ENCODE assay signal across 17 cellular contexts in genomic region chr10:52451817-52452216, GRCh38.
DNase-seq lines count a peak whose midpoint lies in the region; ATAC-seq, FAIRE-seq and TF ChIP-seq lines count a peak whose summit lies in the region.
"Had no signal": no experiment of that assay in that cellular context is flagged by ENCODE, and none has a peak within 500 bp of the region (broad histone marks: within the 10 kb centered on the region; RNA-seq: fewer than 3 reads in every experiment).

No MANE protein-coding gene starts in this region.

- H3K27me3 ChIP-seq in astrocyte (ENCODE audit: insufficient read depth, low read length): no peaks in the 10 kb centered on the region
- H3K27me3 ChIP-seq: spleen had no signal

- in situ Hi-C loops in ACHN (cut with HindIII; ENCODE audit: low pct_ligation_motif_present, low pct_unique_long_range_greater_than_20kb, low sequenced_read_pairs): no loop called here

- ATAC-seq in HG02970 (IDR thresholded peaks at IDR 0.05; ENCODE audit: low FRiP score, unreplicated experiment): no peak
- ATAC-seq: activated naive CD8-positive, alpha-beta T cell treated with anti-CD3 and anti-CD28 coated beads, Interleukin-2, amount 50 U/mL, for 24 hours; stimulated activated naive CD8-positive, alpha-beta T cell treated with anti-CD3 and anti-CD28 coated beads, Interleukin-15, amount 100 ng/mL, for 72 hours had no signal

- no peak for TF ChIP-seq CTCF in AG09319 (IDR thresholded peaks at IDR 0.05; ENCODE audit: low read depth, low read length)
- no peak for TF ChIP-seq CTCF in astrocyte (IDR thresholded peaks at IDR 0.05; ENCODE audit: insufficient read depth, low read depth, low read length)

- H3K9me3 Mint-ChIP-seq in astrocyte (ENCODE audit: unreplicated experiment): no peaks in the 10 kb centered on the region
- H3K9me3 Mint-ChIP-seq: activated naive CD8-positive, alpha-beta T cell treated with anti-CD3 and anti-CD28 coated beads, Interleukin-2, amount 50 U/mL, for 24 hours; stimulated activated naive CD8-positive, alpha-beta T cell treated with anti-CD3 and anti-CD28 coated beads, Interleukin-15, amount 100 ng/mL, for 72 hours had no signal

- no peaks in the 10 kb centered on the region for H3K36me3 ChIP-seq in astrocyte (ENCODE audit: insufficient read depth, low read length)
- H3K36me3 ChIP-seq: spleen had no signal

- H3K9me3 ChIP-seq in astrocyte (ENCODE audit: insufficient read depth, low read depth, low read length): no peaks in the 10 kb centered on the region
- H3K9me3 ChIP-seq: spleen had no signal

- H3K79me2 ChIP-seq in astrocyte (ENCODE audit: insufficient read depth, low read length): no peaks in the 10 kb centered on the region

- no peak overlapping the region for H3K27ac ChIP-seq in astrocyte (ENCODE audit: low read depth, low read length)
- H3K27ac ChIP-seq: spleen had no signal

- H3K27me3 Mint-ChIP-seq in astrocyte (ENCODE audit: low read depth, unreplicated experiment): no peaks in the 10 kb centered on the region
- H3K27me3 Mint-ChIP-seq: activated naive CD8-positive, alpha-beta T cell treated with anti-CD3 and anti-CD28 coated beads, Interleukin-2, amount 50 U/mL, for 24 hours; B cell; stimulated activated naive CD8-positive, alpha-beta T cell treated with anti-CD3 and anti-CD28 coated beads, Interleukin-15, amount 100 ng/mL, for 72 hours had no signal

- H3K4me3 ChIP-seq in astrocyte (ENCODE audit: insufficient read depth, low read depth, low read length): no peak overlapping the region
- H3K4me3 ChIP-seq: spleen had no signal

- no peak overlapping the region for H3K27ac Mint-ChIP-seq in astrocyte (ENCODE audit: unreplicated experiment)
- H3K27ac Mint-ChIP-seq: activated naive CD8-positive, alpha-beta T cell treated with anti-CD3 and anti-CD28 coated beads, Interleukin-2, amount 50 U/mL, for 24 hours; B cell; stimulated activated naive CD8-positive, alpha-beta T cell treated with anti-CD3 and anti-CD28 coated beads, Interleukin-15, amount 100 ng/mL, for 72 hours had no signal

- H3K4me3 Mint-ChIP-seq in astrocyte (ENCODE audit: unreplicated experiment): no peak overlapping the region
- H3K4me3 Mint-ChIP-seq: activated naive CD8-positive, alpha-beta T cell treated with anti-CD3 and anti-CD28 coated beads, Interleukin-2, amount 50 U/mL, for 24 hours; B cell; stimulated activated naive CD8-positive, alpha-beta T cell treated with anti-CD3 and anti-CD28 coated beads, Interleukin-15, amount 100 ng/mL, for 72 hours had no signal

- FAIRE-seq in astrocyte (lab: Jason Lieb, UNC): peak; percentile 75

- DNase-seq in AG09319 (ENCODE audit: extremely low read depth, low read depth) (peak; percentile 48), HT1080 (ENCODE audit: low read depth) (peak; percentile 51), astrocyte (ENCODE audit: low read depth) (peak; percentile 18), iris pigment epithelial cell (ENCODE audit: low read depth) (peak; percentile 71), HT-29 (ENCODE audit: low spot score) (no peak), islet precursor cell (no peak), ACHN (no peak)
- DNase-seq: activated naive CD8-positive, alpha-beta T cell treated with anti-CD3 and anti-CD28 coated beads, Interleukin-2, amount 50 U/mL, for 24 hours; activated T-cell treated with anti-CD3 and anti-CD28 coated beads, Interleukin-2, amount 50 U/mL, for 48 hours; DMS153; Kasumi-1; NCI-H2029; SHP77; spleen; stimulated activated naive CD8-positive, alpha-beta T cell treated with anti-CD3 and anti-CD28 coated beads, Interleukin-15, amount 100 ng/mL, for 72 hours had no signal

- H2AFZ ChIP-seq in astrocyte (ENCODE audit: low read depth, low read length): no peak overlapping the region

- H4K20me1 ChIP-seq in astrocyte (ENCODE audit: insufficient read depth, low read length): no peaks in the 10 kb centered on the region

- no peak overlapping the region for H3K9ac ChIP-seq in astrocyte (ENCODE audit: low read length)

- no peaks in the 10 kb centered on the region for H3K4me1 ChIP-seq in astrocyte (ENCODE audit: insufficient read depth, low read length)
- H3K4me1 ChIP-seq: spleen had no signal

- no peak overlapping the region for H3K4me2 ChIP-seq in astrocyte (ENCODE audit: low read length)

- no peaks in the 10 kb centered on the region for H3K4me1 Mint-ChIP-seq in astrocyte (ENCODE audit: low read depth, unreplicated experiment)
- H3K4me1 Mint-ChIP-seq: activated naive CD8-positive, alpha-beta T cell treated with anti-CD3 and anti-CD28 coated beads, Interleukin-2, amount 50 U/mL, for 24 hours; B cell; stimulated activated naive CD8-positive, alpha-beta T cell treated with anti-CD3 and anti-CD28 coated beads, Interleukin-15, amount 100 ng/mL, for 72 hours had no signal

- H3K36me3 Mint-ChIP-seq in astrocyte (ENCODE audit: low read depth, unreplicated experiment): no peaks in the 10 kb centered on the region

Comparison
In these comparisons a context has a peak if more than half of its experiments do, and no peak if none do; other contexts are left out.
1. DNase-seq: peak in AG09319 (single experiment), HT1080 (single experiment), astrocyte (single experiment) and iris pigment epithelial cell (single experiment); none in HT-29 (single experiment), islet precursor cell (single experiment) and ACHN (single experiment).